1 cellular context compared by ENCODE assay signal in genomic region chr6:148470606-148471299, GRCh38.
TF ChIP-seq lines count a peak whose summit lies in the region.

No MANE protein-coding gene starts in this region.

TF ChIP-seq in WTC11, 78 proteins besides CTCF, POLR2A, EP300 and RAD21 (continued from another document):
- TF ChIP-seq, protein P1, sequence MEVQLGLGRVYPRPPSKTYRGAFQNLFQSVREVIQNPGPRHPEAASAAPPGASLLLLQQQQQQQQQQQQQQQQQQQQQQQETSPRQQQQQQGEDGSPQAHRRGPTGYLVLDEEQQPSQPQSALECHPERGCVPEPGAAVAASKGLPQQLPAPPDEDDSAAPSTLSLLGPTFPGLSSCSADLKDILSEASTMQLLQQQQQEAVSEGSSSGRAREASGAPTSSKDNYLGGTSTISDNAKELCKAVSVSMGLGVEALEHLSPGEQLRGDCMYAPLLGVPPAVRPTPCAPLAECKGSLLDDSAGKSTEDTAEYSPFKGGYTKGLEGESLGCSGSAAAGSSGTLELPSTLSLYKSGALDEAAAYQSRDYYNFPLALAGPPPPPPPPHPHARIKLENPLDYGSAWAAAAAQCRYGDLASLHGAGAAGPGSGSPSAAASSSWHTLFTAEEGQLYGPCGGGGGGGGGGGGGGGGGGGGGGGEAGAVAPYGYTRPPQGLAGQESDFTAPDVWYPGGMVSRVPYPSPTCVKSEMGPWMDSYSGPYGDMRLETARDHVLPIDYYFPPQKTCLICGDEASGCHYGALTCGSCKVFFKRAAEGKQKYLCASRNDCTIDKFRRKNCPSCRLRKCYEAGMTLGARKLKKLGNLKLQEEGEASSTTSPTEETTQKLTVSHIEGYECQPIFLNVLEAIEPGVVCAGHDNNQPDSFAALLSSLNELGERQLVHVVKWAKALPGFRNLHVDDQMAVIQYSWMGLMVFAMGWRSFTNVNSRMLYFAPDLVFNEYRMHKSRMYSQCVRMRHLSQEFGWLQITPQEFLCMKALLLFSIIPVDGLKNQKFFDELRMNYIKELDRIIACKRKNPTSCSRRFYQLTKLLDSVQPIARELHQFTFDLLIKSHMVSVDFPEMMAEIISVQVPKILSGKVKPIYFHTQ (CRISPR knock-in tag; IDR thresholded peaks at IDR 0.05) = no peak
- TF ChIP-seq SMAD4 (CRISPR knock-in tag; IDR thresholded peaks at IDR 0.05) (no peak), ZNF317 (CRISPR knock-in tag; IDR thresholded peaks at IDR 0.05; ENCODE audit: borderline replicate concordance, low read depth) (no peak)
